ENCODE assay signal across 20 cellular contexts in genomic region chr11:44377121-44377520, GRCh38.
"Had no signal": no experiment of that assay in that cellular context is flagged by ENCODE, and none has a peak within 500 bp of the region (broad histone marks: within the 10 kb centered on the region; RNA-seq: fewer than 3 reads in every experiment).

No MANE protein-coding gene starts in this region.

- H3K36me3 Mint-ChIP-seq: memory B cell; mesothelial cell of epicardium; naive B cell; natural killer cell treated with Interleukin-12 subunit alpha and Interleukin-12 subunit beta and Interleukin-15 and Interleukin-18, amount 100 ng/mL, for 72 hours had no signal

- DNase-seq: dorsolateral prefrontal cortex; effector CD4-positive, alpha-beta T cell; left ventricle myocardium superior; mucosa of descending colon; naive B cell; right lobe of liver; stimulated activated CD4-positive, alpha-beta T cell treated with anti-CD3 and anti-CD28 coated beads, Interleukin-12 subunit alpha, Interleukin-12 subunit beta, amount 100 ng/mL, for 4 hours; stimulated activated CD4-positive, alpha-beta T cell treated with anti-CD3 and anti-CD28 coated beads, Interleukin-1b, Interleukin-23, amount 100 ng/mL, for 48 hours; stimulated activated CD4-positive, alpha-beta T cell treated with anti-CD3 and anti-CD28 coated beads, Interleukin-4, amount 100 ng/mL, for 1 hour; stimulated activated CD8-positive, alpha-beta memory T cell treated with anti-CD3 and anti-CD28 coated beads, Interleukin-4, amount 100 ng/mL, for 48 hours; stimulated activated naive CD4-positive, alpha-beta T cell; stimulated activated naive CD8-positive, alpha-beta T cell treated with anti-CD3 and anti-CD28 coated beads, Interleukin-15, amount 100 ng/mL, for 72 hours; transverse colon; upper lobe of right lung; uterus had no signal

- H3K4me1 Mint-ChIP-seq: memory B cell; naive B cell; stimulated activated naive CD8-positive, alpha-beta T cell treated with anti-CD3 and anti-CD28 coated beads, Interleukin-15, amount 100 ng/mL, for 72 hours had no signal

- H3K27ac Mint-ChIP-seq: memory B cell; mesothelial cell of epicardium; naive B cell; natural killer cell treated with Interleukin-12 subunit alpha and Interleukin-12 subunit beta and Interleukin-15 and Interleukin-18, amount 100 ng/mL, for 72 hours; progenitor cell of endocrine pancreas; stimulated activated naive CD8-positive, alpha-beta T cell treated with anti-CD3 and anti-CD28 coated beads, Interleukin-15, amount 100 ng/mL, for 72 hours had no signal

- H3K9me3 Mint-ChIP-seq: natural killer cell treated with Interleukin-12 subunit alpha and Interleukin-12 subunit beta and Interleukin-15 and Interleukin-18, amount 100 ng/mL, for 72 hours had no signal

- H3K4me3 Mint-ChIP-seq: memory B cell; mesothelial cell of epicardium; naive B cell; natural killer cell treated with Interleukin-12 subunit alpha and Interleukin-12 subunit beta and Interleukin-15 and Interleukin-18, amount 100 ng/mL, for 72 hours; neural crest cell; stimulated activated naive CD8-positive, alpha-beta T cell treated with anti-CD3 and anti-CD28 coated beads, Interleukin-15, amount 100 ng/mL, for 72 hours had no signal
